In genomic region chr16:28180660-28181556, GRCh38 we compare ENCODE assay signal across 1 cellular context.
TF ChIP-seq lines count a peak whose summit lies in the region.

No MANE protein-coding gene starts in this region.

TF ChIP-seq in GM23338, 12 proteins besides CTCF, POLR2A, EP300 and RAD21 (continued from another document):
- TF ChIP-seq ZNF462 (CRISPR knock-in tag; IDR thresholded peaks at IDR 0.05): no peak
- TF ChIP-seq ETS1 (IDR thresholded peaks at IDR 0.05): no peak
- TF ChIP-seq ZNF331 (CRISPR knock-in tag; IDR thresholded peaks at IDR 0.05; ENCODE audit: low read depth): no peak
- TF ChIP-seq CREB1 (CRISPR knock-in tag; IDR thresholded peaks at IDR 0.05; ENCODE audit: low read depth): no peak
- TF ChIP-seq POLR2AphosphoS5 (IDR thresholded peaks at IDR 0.05; ENCODE audit: low read depth): no peak
- TF ChIP-seq REST (IDR thresholded peaks at IDR 0.05; ENCODE audit: unreplicated experiment): no peak
- TF ChIP-seq ZNF114 (CRISPR knock-in tag; IDR thresholded peaks at IDR 0.05): no peak
- TF ChIP-seq JUNB (IDR thresholded peaks at IDR 0.05; ENCODE audit: unreplicated experiment): no peak
- TF ChIP-seq STAT1 (IDR thresholded peaks at IDR 0.05; ENCODE audit: unreplicated experiment): no peak
- no peak for TF ChIP-seq NANOG (IDR thresholded peaks at IDR 0.05; ENCODE audit: borderline replicate concordance)
- TF ChIP-seq EZH2phosphoT487 (IDR thresholded peaks at IDR 0.05; ENCODE audit: unreplicated experiment): no peak
TF ChIP-seq in GM23338: peak in this region for 0.
